In the genomic region with DNA sequence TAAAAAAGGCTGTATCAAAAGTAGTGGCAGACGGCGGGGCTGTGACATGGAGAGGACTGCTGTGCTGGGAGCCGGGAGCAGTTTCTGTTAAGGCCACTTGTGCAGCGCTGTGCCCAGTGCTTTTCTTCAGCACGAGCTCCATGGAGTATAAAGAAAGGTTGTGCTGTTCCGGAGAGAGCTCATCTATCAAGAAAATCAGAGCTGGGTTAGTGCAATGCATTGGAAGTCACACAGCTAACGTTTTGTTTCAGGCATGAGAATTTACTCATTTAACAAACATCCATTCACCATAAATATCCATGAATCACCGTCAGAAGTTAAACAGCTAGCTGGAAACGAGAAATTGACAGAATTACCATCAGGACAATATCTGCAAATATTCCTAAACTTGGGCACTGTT, we compare ENCODE assay signal across 28 cellular contexts.
DNase-seq lines count a peak whose midpoint lies in the region; ATAC-seq and TF ChIP-seq lines count a peak whose summit lies in the region.
"Had no signal": no experiment of that assay in that cellular context is flagged by ENCODE, and none has a peak within 500 bp of the region (broad histone marks: within the 10 kb centered on the region; RNA-seq: fewer than 3 reads in every experiment).

No MANE protein-coding gene starts in this region.

- DNase-seq in ELR (ENCODE audit: low read depth) (peak; percentile 69), Panc1 (ENCODE audit: low read depth, low spot score) (no peak), pons (ENCODE audit: low spot score) (peak; percentile 15), tibial artery (no peak)
- DNase-seq: activated CD4-positive, alpha-beta memory T cell treated with anti-CD3 and anti-CD28 coated beads, Interleukin-2, amount 10 ng/mL, durations not matched to agents 7 days and 5 days; activated CD4-positive, alpha-beta T cell treated with anti-CD3 and anti-CD28 coated beads for 1 hour; DMS79; left cardiac atrium; NCI-H1048; NCI-H1694 treated with DMSO at 0.1 percent for 48 hours; NCI-H510A treated with DMSO at 0.1 percent for 48 hours; nephron progenitor cell; pancreas; SK-N-SH; stimulated activated CD4-positive, alpha-beta T cell treated with anti-CD3 and anti-CD28 coated beads, Interleukin-2, amount 100 ng/mL, for 24 hours; stimulated activated naive CD8-positive, alpha-beta T cell treated with anti-CD3 and anti-CD28 coated beads, Interleukin-15, Interleukin-2, amounts not matched to agents 100 U/mL and 50 U/mL, for 24 hours had no signal

- intact Hi-C loops in Panc1 (cut with micrococcal nuclease; ENCODE audit: unreplicated experiment) (no loop called here), tibial artery (cut with DNase I; ENCODE audit: low total_unique reads) (no loop called here)

- H3K9me3 Mint-ChIP-seq in brain = peaks cover 3 to 28% (median 7%) of the 10 kb centered on the region in 5 experiments
- H3K9me3 Mint-ChIP-seq: activated CD4-positive, alpha-beta memory T cell treated with anti-CD3 and anti-CD28 coated beads, Interleukin-2, amount 10 ng/mL, durations not matched to agents 7 days and 5 days; activated naive CD4-positive, alpha-beta T cell treated with anti-CD3 and anti-CD28 coated beads, Interleukin-2, amount 10 ng/mL, durations not matched to agents 7 days and 5 days; activated T-helper 17 cell treated with anti-CD3 and anti-CD28 coated beads, Interleukin-2, amount 50 U/mL, for 72 hours; T-helper 1 cell treated with Interleukin-12 subunit alpha and Interleukin-12 subunit beta and Interleukin-4 antibody, amounts not matched to agents 30 μg/mL and 1 μg/mL, for 36 hours had no signal

- peak overlapping the region in 3 of 5 experiments; percentile 41 to 70 (median 51) for H3K27ac Mint-ChIP-seq in brain
- H3K27ac Mint-ChIP-seq: activated CD4-positive, alpha-beta memory T cell treated with anti-CD3 and anti-CD28 coated beads, Interleukin-2, amount 10 ng/mL, durations not matched to agents 7 days and 5 days; activated naive CD4-positive, alpha-beta T cell treated with anti-CD3 and anti-CD28 coated beads, Interleukin-2, amount 10 ng/mL, durations not matched to agents 7 days and 5 days; CD14-positive monocyte; IgD-negative memory B cell; T-helper 1 cell treated with Interleukin-12 subunit alpha and Interleukin-12 subunit beta and Interleukin-4 antibody, amounts not matched to agents 30 μg/mL and 1 μg/mL, for 36 hours had no signal

- H3K4me1 Mint-ChIP-seq in brain = peaks cover 3% of the 10 kb centered on the region
- H3K4me1 Mint-ChIP-seq: activated T-helper 17 cell treated with anti-CD3 and anti-CD28 coated beads, Interleukin-2, amount 50 U/mL, for 72 hours had no signal

- H3K27me3 Mint-ChIP-seq in brain = peaks cover 3% of the 10 kb centered on the region

- H3K27me3 ChIP-seq in Panc1 (ENCODE audit: control insufficient read depth, insufficient read depth, low read length) (no peaks in the 10 kb centered on the region), tibial artery (no peaks in the 10 kb centered on the region)
- H3K27me3 ChIP-seq: pancreas, right atrium auricular region had no signal

- no TSS peak for BruUV-seq in Panc1 (replicated peaks; lab: Mats Ljungman, UMichigan)

- POLR2A ChIA-PET in Panc1 (lab: Charles Lee) = no interaction called here

- no peak overlapping the region for H3K4me3 Mint-ChIP-seq in brain
- H3K4me3 Mint-ChIP-seq: activated CD4-positive, alpha-beta memory T cell treated with anti-CD3 and anti-CD28 coated beads, Interleukin-2, amount 10 ng/mL, durations not matched to agents 7 days and 5 days; activated naive CD4-positive, alpha-beta T cell treated with anti-CD3 and anti-CD28 coated beads, Interleukin-2, amount 10 ng/mL, durations not matched to agents 7 days and 5 days; activated T-helper 17 cell treated with anti-CD3 and anti-CD28 coated beads, Interleukin-2, amount 50 U/mL, for 72 hours; CD14-positive monocyte; IgD-negative memory B cell; nephron progenitor cell; T-helper 1 cell treated with Interleukin-12 subunit alpha and Interleukin-12 subunit beta and Interleukin-4 antibody, amounts not matched to agents 30 μg/mL and 1 μg/mL, for 36 hours had no signal

- peak; percentile 75 for ATAC-seq in Panc1
- no peak for ATAC-seq in HG02610 (IDR thresholded peaks at IDR 0.05; ENCODE audit: unreplicated experiment)
- no peak for ATAC-seq in HG03457 (IDR thresholded peaks at IDR 0.05; ENCODE audit: unreplicated experiment)
- no peak for ATAC-seq in HG03108 (IDR thresholded peaks at IDR 0.05; ENCODE audit: unreplicated experiment)
- ATAC-seq: activated T-helper 17 cell treated with anti-CD3 and anti-CD28 coated beads, Interleukin-2, amount 50 U/mL, for 72 hours; left cardiac atrium; pancreas had no signal

- H3K4me3 ChIP-seq in Panc1 (ENCODE audit: low read depth in 2 of 2, low read length in 2 of 2) (no peak overlapping the region), tibial artery (no peak overlapping the region)
- H3K4me3 ChIP-seq: HAP-1, pancreas, right atrium auricular region, smooth muscle cell had no signal

- CTCF ChIA-PET in Panc1 (lab: Charles Lee) = no interaction called here

- H3K27ac ChIP-seq in Panc1 (ENCODE audit: low read length) (no peak overlapping the region), tibial artery (no peak overlapping the region)
- H3K27ac ChIP-seq: pancreas, right atrium auricular region had no signal

- peaks cover 82% of the 10 kb centered on the region for H3K36me3 Mint-ChIP-seq in brain
- H3K36me3 Mint-ChIP-seq: activated naive CD4-positive, alpha-beta T cell treated with anti-CD3 and anti-CD28 coated beads, Interleukin-2, amount 10 ng/mL, durations not matched to agents 7 days and 5 days; CD14-positive monocyte; IgD-negative memory B cell had no signal

- H3K9me3 ChIP-seq in Panc1 (ENCODE audit: control insufficient read depth, insufficient read depth, low read depth, low read length) (no peaks in the 10 kb centered on the region), tibial artery (no peaks in the 10 kb centered on the region)
- H3K9me3 ChIP-seq: HAP-1, pancreas, right atrium auricular region, SK-N-SH had no signal

- in situ Hi-C loops in Panc1 (cut with HindIII; ENCODE audit: low pct_unique_long_range_greater_than_20kb, low sequenced_read_pairs) = no loop called here

- TF ChIP-seq CTCF in Panc1 (IDR thresholded peaks at IDR 0.05) (no peak), brain (conservative IDR thresholded peaks at IDR 0.05) (no peak), tibial artery (IDR thresholded peaks at IDR 0.05) (no peak)

- H3K36me3 ChIP-seq in Panc1 (ENCODE audit: control insufficient read depth, insufficient read depth, low read length) (no peaks in the 10 kb centered on the region), tibial artery (no peaks in the 10 kb centered on the region)
- H3K36me3 ChIP-seq: right atrium auricular region had no signal

- peaks cover 4% of the 10 kb centered on the region for H3K4me1 ChIP-seq in Panc1 (ENCODE audit: control insufficient read depth, insufficient read depth, low read length)
- no peaks in the 10 kb centered on the region for H3K4me1 ChIP-seq in tibial artery
- H3K4me1 ChIP-seq: HAP-1, pancreas, right atrium auricular region had no signal

Comparison
In these comparisons a context has a peak if more than half of its experiments do, and no peak if none do; other contexts are left out.
1. DNase-seq: peak in ELR (single experiment) and pons (single experiment); none in Panc1 (single experiment) and tibial artery (0 of 2).